Comparison of ENCODE assay signal across 10 cellular contexts in the genomic region with DNA sequence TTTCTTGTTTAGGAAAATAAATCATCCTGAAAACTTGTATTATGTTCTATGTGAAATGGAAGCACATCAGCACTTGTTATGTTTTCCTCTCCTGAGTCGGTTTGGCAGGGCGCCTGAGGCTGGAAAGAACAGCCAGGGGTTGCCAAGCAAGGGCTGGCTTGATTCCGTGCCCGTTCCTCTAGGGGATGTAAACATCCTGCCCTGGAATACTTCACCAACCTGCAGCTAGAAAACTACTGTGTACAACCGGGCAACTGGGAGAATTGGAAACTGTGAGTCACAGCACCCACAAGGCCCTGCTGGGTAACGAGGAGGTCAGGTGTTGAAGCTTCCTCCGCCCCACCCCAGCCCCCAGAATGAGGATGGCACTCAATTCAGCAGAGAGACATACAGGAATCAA.
DNase-seq lines count a peak whose midpoint lies in the region; ATAC-seq and TF ChIP-seq lines count a peak whose summit lies in the region.
"Had no signal": no experiment of that assay in that cellular context is flagged by ENCODE, and none has a peak within 500 bp of the region (broad histone marks: within the 10 kb centered on the region; RNA-seq: fewer than 3 reads in every experiment).

No MANE protein-coding gene starts in this region.

- no peaks in the 10 kb centered on the region for H3K27me3 ChIP-seq in PC-3 (ENCODE audit: low read length)

- ATAC-seq in PC-3 (peak; percentile 99), HG02642 (IDR thresholded peaks at IDR 0.05; ENCODE audit: poor library complexity, unreplicated experiment) (no peak), HG03520 (IDR thresholded peaks at IDR 0.05; ENCODE audit: unreplicated experiment) (no peak)
- ATAC-seq: GM23338 had no signal

- TF ChIP-seq CTCF in PC-3 (conservative IDR thresholded peaks at IDR 0.05; ENCODE audit: low read depth, low read length) (no peak), fibroblast of the aortic adventitia (IDR thresholded peaks at IDR 0.05; ENCODE audit: insufficient read depth, low read length) (no peak)

- H3K4me2 ChIP-seq in PC-3 (ENCODE audit: low read length), result peak overlapping the region; percentile 70
- H3K4me2 ChIP-seq: GM23338 had no signal

- peak overlapping the region; percentile 39; the same call in 1 of the 2 replicates for H3K4me3 ChIP-seq in PC-3 (ENCODE audit: low read length)
- no peak overlapping the region for H3K4me3 ChIP-seq in fibroblast of the aortic adventitia (ENCODE audit: low read depth, low read length)
- H3K4me3 ChIP-seq: GM23338 had no signal

- H3K36me3 ChIP-seq in PC-3 (ENCODE audit: low read depth, low read length), result no peaks in the 10 kb centered on the region

- peak overlapping the region; percentile 51 for H2AFZ ChIP-seq in PC-3 (ENCODE audit: low read length)
- H2AFZ ChIP-seq: GM23338 had no signal

- H4K20me1 ChIP-seq in PC-3 (ENCODE audit: low read length), result no peaks in the 10 kb centered on the region

- peak; percentile 6 for DNase-seq in EL
- DNase-seq in PC-3, result peak; percentile 97
- DNase-seq in fibroblast of the aortic adventitia (ENCODE audit: low read depth), result peak; percentile 51
- DNase-seq in posterior cingulate gyrus, result peak in 7 of 10 donors; percentile 32 to 90 (median 57)
- DNase-seq in cerebellum (ENCODE audit: low spot score), result no peak
- DNase-seq in NCI-H187 (lab: John Stamatoyannopoulos, UW), result no peak
- DNase-seq: activated CD4-positive, alpha-beta T cell treated with anti-CD3 and anti-CD28 coated beads for 4 hours had no signal

- CTCF ChIA-PET in PC-3 (lab: Charles Lee), result interaction anchor here (0.6 to 1.1 kb wide), 2 partner anchors 23 to 1710 kb away, joined by 7 to 10 read pairs; no protein-coding TSS in a partner anchor

- H3F3A ChIP-seq in PC-3 (ENCODE audit: low read length, unreplicated experiment), result no peaks in the 10 kb centered on the region

- no peak overlapping the region for H3K9ac ChIP-seq in PC-3 (ENCODE audit: low read length)

- POLR2A ChIA-PET in PC-3 (lab: Charles Lee; ENCODE audit: unreplicated experiment), result no interaction called here

- H3K79me2 ChIP-seq in PC-3 (ENCODE audit: low read length), result no peaks in the 10 kb centered on the region

- H3K9me3 ChIP-seq in PC-3 (ENCODE audit: low read length), result no peaks in the 10 kb centered on the region

- BruUV-seq in PC-3 (replicated peaks; lab: Mats Ljungman, UMichigan), result no TSS peak

- intact Hi-C loops in PC-3 (cut with micrococcal nuclease) (loop anchor here (1.0 to 10.0 kb wide), 4 partner anchors 23 to 1593 kb away; no protein-coding TSS in a partner anchor), posterior cingulate gyrus (cut with DNase I) (no loop called here)

- H3K27ac ChIP-seq in PC-3 (ENCODE audit: low read length), result peak overlapping the region; percentile 25

- H3K4me1 ChIP-seq in PC-3 (ENCODE audit: insufficient read depth, low read length), result peaks cover 12% of the 10 kb centered on the region

- H3K9me2 ChIP-seq in PC-3 (replicated peaks; ENCODE audit: low read length), result no peaks in the 10 kb centered on the region

Comparison
In these comparisons a context has a peak if more than half of its experiments do, and no peak if none do; other contexts are left out.
1. DNase-seq: peak in EL (single experiment), PC-3 (single experiment), fibroblast of the aortic adventitia (single experiment) and posterior cingulate gyrus (7 of 10); none in cerebellum (single experiment) and NCI-H187 (0 of 2).